30 cellular contexts compared by ENCODE assay signal in the genomic region with DNA sequence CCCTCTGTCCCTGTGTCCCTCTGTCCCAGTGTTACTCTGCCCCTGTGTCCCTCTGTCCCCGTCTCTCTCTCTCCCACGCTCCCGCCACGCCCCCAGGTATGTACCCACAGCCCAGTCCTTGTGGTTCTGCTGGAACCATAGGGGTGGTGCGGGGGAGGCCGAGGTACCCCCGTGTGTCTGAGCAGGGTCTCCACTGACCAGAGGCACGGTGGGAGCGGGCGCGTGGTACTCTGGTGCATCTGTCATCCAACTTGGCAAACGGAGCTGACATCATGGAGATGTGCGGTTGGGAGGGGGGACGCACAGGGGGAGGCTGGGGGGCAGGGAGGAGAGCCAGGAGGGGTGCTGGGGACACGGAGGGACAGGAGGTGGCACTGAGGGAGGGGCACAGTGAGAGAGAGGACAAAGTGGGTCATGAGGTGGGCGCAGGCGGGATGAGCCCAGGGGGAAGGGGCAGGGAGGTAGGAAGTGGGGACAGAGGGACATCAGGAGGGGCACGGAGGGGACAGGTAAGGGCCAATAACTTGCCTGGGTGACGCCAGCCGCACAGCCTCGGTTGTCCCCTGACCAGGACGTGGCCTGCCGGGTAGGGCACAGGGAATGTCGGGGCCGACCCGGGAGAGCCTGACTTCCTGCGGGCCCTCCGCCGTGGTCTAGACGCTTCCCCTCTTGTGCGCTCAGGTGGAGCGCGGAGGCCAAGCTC.
"Had no signal": no experiment of that assay in that cellular context is flagged by ENCODE, and none has a peak within 500 bp of the region (broad histone marks: within the 10 kb centered on the region; RNA-seq: fewer than 3 reads in every experiment).

No MANE protein-coding gene starts in this region.

- DNase-seq: activated CD4-positive, alpha-beta memory T cell treated with anti-CD3 and anti-CD28 coated beads, Interleukin-2, amount 10 ng/mL, durations not matched to agents 7 days and 5 days; activated CD4-positive, alpha-beta T cell treated with anti-CD3 and anti-CD28 coated beads for 36 hours; activated CD4-positive, alpha-beta T cell treated with anti-CD3 and anti-CD28 coated beads, Interleukin-2, amount 50 U/mL, for 1 hour; activated CD4-positive, CD25-positive, alpha-beta regulatory T cell; activated CD8-positive, alpha-beta memory T cell treated with anti-CD3 and anti-CD28 coated beads, Interleukin-2, amount 50 U/mL, for 4 hours; activated naive CD4-positive, alpha-beta T cell treated with anti-CD3 and anti-CD28 coated beads, Interleukin-2, amount 50 U/mL, for 16 hours; activated naive CD8-positive, alpha-beta T cell treated with anti-CD3 and anti-CD28 coated beads, Interleukin-2, amount 10 ng/mL, durations not matched to agents 7 days and 5 days; activated T-cell treated with anti-CD3 and anti-CD28 coated beads, Interleukin-2, amount 50 U/mL, for 72 hours; adrenal gland; body of pancreas; KG1; MG63; MV-4-11; NCI-H1092 treated with DMSO at 0.1 percent for 48 hours; NCI-H1417 treated with DMSO at 0.1 percent for 48 hours; NCI-H1694; NCI-H2029 treated with DMSO at 0.1 percent for 48 hours; NCI-H345; NCI-H510A; NCI-H526 treated with DMSO at 0.1 percent for 48 hours; NK-92 treated with Interleukin-12 subunit alpha and Interleukin-12 subunit beta, amount 100 ng/mL, for 24 hours; OCI-M1; RPMI8226; T-cell had no signal

- H3K4me3 ChIP-seq: adrenal gland, ascending aorta, body of pancreas, MG63, SK-N-MC had no signal

- FAIRE-seq: bronchial epithelial cell had no signal

- H3K27ac ChIP-seq: adrenal gland, ascending aorta, body of pancreas, SK-N-MC, VCaP had no signal

- H3K4me1 ChIP-seq: adrenal gland, ascending aorta, body of pancreas had no signal

- ATAC-seq: activated CD4-positive, alpha-beta T cell treated with anti-CD3 and anti-CD28 coated beads for 36 hours; activated T-cell treated with anti-CD3 and anti-CD28 coated beads, Interleukin-2, amount 50 U/mL, for 72 hours; body of pancreas; Panc1; Right ventricle myocardium inferior had no signal

- H3K27me3 ChIP-seq: adrenal gland, ascending aorta, body of pancreas, MG63 had no signal

- H3K9me3 ChIP-seq: adrenal gland, ascending aorta, body of pancreas, MG63 had no signal

- H3K36me3 ChIP-seq: adrenal gland, ascending aorta, MG63 had no signal
